In genomic region chr17:75130632-75131277, GRCh38 we compare ENCODE assay signal across 8 cellular contexts. TPM values are rescaled to one million over a fixed set of nuclear protein-coding genes. Genes with fewer than 3 reads are reported as not detected.
A peak's percentile ranks its signal among the peaks of the same experiment; 100 is the strongest.
DNase-seq lines count a peak whose midpoint lies in the region; ATAC-seq, FAIRE-seq and TF ChIP-seq lines count a peak whose summit lies in the region.

No MANE protein-coding gene starts in this region.

- no peak overlapping the region for H3K27ac ChIP-seq in MM.1S (ENCODE audit: low read length)

- no peaks in the 10 kb centered on the region for H3K36me3 ChIP-seq in MM.1S (replicated peaks; ENCODE audit: insufficient read depth, low read length)
- peaks cover 4% of the 10 kb centered on the region for H3K36me3 ChIP-seq in bronchial epithelial cell (ENCODE audit: control insufficient read depth, insufficient read depth, low read length)

- H3K27me3 ChIP-seq in MM.1S (replicated peaks; ENCODE audit: insufficient read depth, low read length) = no peaks in the 10 kb centered on the region
- H3K27me3 ChIP-seq in bronchial epithelial cell (ENCODE audit: control insufficient read depth, insufficient read depth, low read length) = no peaks in the 10 kb centered on the region

- H3K9me3 Mint-ChIP-seq in T-helper 2 cell treated with Interferon-gamma antibody and Interleukin-4, amounts not matched to agents 5 μg/mL and 100 μg/mL, for 36 hours = no peaks in the 10 kb centered on the region

- H2AFZ ChIP-seq in MM.1S (ENCODE audit: low read length) = peak overlapping the region; percentile 86

- peak overlapping the region; percentile 90 for H3K27ac Mint-ChIP-seq in T-helper 2 cell treated with Interferon-gamma antibody and Interleukin-4, amounts not matched to agents 5 μg/mL and 100 μg/mL, for 36 hours

- peak overlapping the region; percentile 90 for H3K4me2 ChIP-seq in MM.1S (ENCODE audit: low read depth, low read length)

- H3K27me3 Mint-ChIP-seq in T-helper 2 cell treated with Interferon-gamma antibody and Interleukin-4, amounts not matched to agents 5 μg/mL and 100 μg/mL, for 36 hours (ENCODE audit: low read depth) = no peaks in the 10 kb centered on the region

- TF ChIP-seq CTCF in AG09319 (IDR thresholded peaks at IDR 0.05; ENCODE audit: low read depth, low read length) (peak; percentile 48), MM.1S (IDR thresholded peaks at IDR 0.05; ENCODE audit: low read length) (no peak), bronchial epithelial cell (IDR thresholded peaks at IDR 0.05; ENCODE audit: insufficient read depth, low read length, severe bottlenecking) (peak; percentile 64)

- no peaks in the 10 kb centered on the region for H4K20me1 ChIP-seq in MM.1S (ENCODE audit: insufficient read depth, low read length)

- peaks cover 6% of the 10 kb centered on the region; the same call in 1 of the 2 replicates for H3K79me2 ChIP-seq in MM.1S (ENCODE audit: low read length)

- DNase-seq in AG09319 (ENCODE audit: extremely low read depth, low read depth) (no peak), MM.1S (no peak), bronchial epithelial cell (ENCODE audit: low read depth) (peak; percentile 43), iris pigment epithelial cell (ENCODE audit: low read depth) (peak; percentile 67), smooth muscle cell of the brain vasculature (ENCODE audit: low read depth, low spot score) (peak; percentile 39)
- DNase-seq in T-helper 2 cell treated with Interferon-gamma antibody and Interleukin-4, amounts not matched to agents 5 μg/mL and 100 μg/mL, for 36 hours (ENCODE audit: low spot score) = no peak

- peaks cover 6% of the 10 kb centered on the region for H3K4me1 ChIP-seq in MM.1S (ENCODE audit: low read length)

- H3F3A ChIP-seq in MM.1S (ENCODE audit: insufficient read depth, low read length) = 0 out of 2 replicates have a peak, but pooled peaks cover under 1% of the 10 kb centered on the region

- no peak for FAIRE-seq in bronchial epithelial cell (lab: Jason Lieb, UNC)

- H3K9me2 ChIP-seq in MM.1S (replicated peaks; ENCODE audit: insufficient read depth, low read length) = no peaks in the 10 kb centered on the region

- peaks cover 21% of the 10 kb centered on the region for H3K4me1 Mint-ChIP-seq in T-helper 2 cell treated with Interferon-gamma antibody and Interleukin-4, amounts not matched to agents 5 μg/mL and 100 μg/mL, for 36 hours (ENCODE audit: low read depth)

- H3K4me3 ChIP-seq in MM.1S (ENCODE audit: low read length) (peak overlapping the region; percentile 85), bronchial epithelial cell (ENCODE audit: low read depth, low read length) (peak overlapping the region; percentile 78)

- ATAC-seq in GM19023 (IDR thresholded peaks at IDR 0.05; ENCODE audit: unreplicated experiment) (peak; percentile 23), HG03442 (IDR thresholded peaks at IDR 0.05; ENCODE audit: unreplicated experiment) (no peak)

- H3K36me3 Mint-ChIP-seq in T-helper 2 cell treated with Interferon-gamma antibody and Interleukin-4, amounts not matched to agents 5 μg/mL and 100 μg/mL, for 36 hours (ENCODE audit: low read depth) = peaks cover 21% of the 10 kb centered on the region

- H3K9me3 ChIP-seq in MM.1S (replicated peaks; ENCODE audit: insufficient read depth, low read length) = no peaks in the 10 kb centered on the region

- peak overlapping the region; percentile 90 for H3K4me3 Mint-ChIP-seq in T-helper 2 cell treated with Interferon-gamma antibody and Interleukin-4, amounts not matched to agents 5 μg/mL and 100 μg/mL, for 36 hours

- H3K9ac ChIP-seq in MM.1S (ENCODE audit: low read length) = peak overlapping the region; percentile 65

RNA-seq across cellular contexts. Expression of gene NT5C, which starts 0.8 kb away (rescaled TPM):
- 47.0 and 57.1 TPM in 2 replicates for total RNA-seq in bronchial epithelial cell

RNA-seq across cellular contexts. Expression of gene ARMC7, which starts 21.0 kb away (rescaled TPM):
- 1.8 and 3.2 TPM in 2 replicates for total RNA-seq in bronchial epithelial cell

RNA-seq across cellular contexts. Expression of gene JPT1, which starts 23.6 kb away (rescaled TPM):
- 182 and 188 TPM in 2 replicates for total RNA-seq in bronchial epithelial cell

RNA-seq across cellular contexts. Expression of gene SLC16A5, which starts 43.0 kb away (rescaled TPM):
- total RNA-seq in bronchial epithelial cell = 15.0 and 18.1 TPM in 2 replicates

RNA-seq across cellular contexts. Expression of gene SUMO2, which starts 52.0 kb away (rescaled TPM):
- total RNA-seq in bronchial epithelial cell = 60.0 and 87.1 TPM in 2 replicates

Comparison
In these comparisons a context has a peak if more than half of its experiments do, and no peak if none do; other contexts are left out.
1. DNase-seq: peak in bronchial epithelial cell (single experiment), iris pigment epithelial cell (single experiment) and smooth muscle cell of the brain vasculature (single experiment); none in AG09319 (single experiment), MM.1S (single experiment) and T-helper 2 cell treated with Interferon-gamma antibody and Interleukin-4, amounts not matched to agents 5 μg/mL and 100 μg/mL, for 36 hours (single experiment).